Comparison of ENCODE assay signal across 34 cellular contexts in the genomic region with DNA sequence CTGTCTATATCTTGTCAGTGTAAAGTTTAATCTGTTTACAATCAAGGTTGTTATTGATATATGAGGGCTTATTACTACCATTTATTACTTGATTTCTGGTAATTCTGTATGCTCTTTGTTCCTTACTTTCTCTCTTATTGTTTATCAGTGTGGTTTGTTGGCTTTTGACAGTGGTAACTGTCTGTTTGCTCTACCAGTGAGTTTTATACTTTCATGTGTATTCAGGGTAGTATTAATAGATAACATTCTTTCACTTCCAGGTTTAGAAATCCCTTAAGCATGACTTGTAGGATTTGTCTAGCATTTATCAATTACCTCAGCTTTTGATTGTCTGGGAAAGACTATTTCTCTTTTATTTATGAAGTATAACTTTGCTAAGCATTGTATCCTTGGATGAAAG. TPM values are rescaled to one million over a fixed set of nuclear protein-coding genes. Genes with fewer than 3 reads are reported as not detected.
DNase-seq lines count a peak whose midpoint lies in the region; ATAC-seq, FAIRE-seq and TF ChIP-seq lines count a peak whose summit lies in the region.
"Had no signal": no experiment of that assay in that cellular context is flagged by ENCODE, and none has a peak within 500 bp of the region (broad histone marks: within the 10 kb centered on the region; RNA-seq: fewer than 3 reads in every experiment).

No MANE protein-coding gene starts in this region.

- no peak overlapping the region for H4K8ac ChIP-seq in mesenchymal stem cell (ENCODE audit: low read length)

- H3K9me2 ChIP-seq in MM.1S (replicated peaks; ENCODE audit: insufficient read depth, low read length), result 0 out of 2 replicates have a peak, but pooled peaks cover 4% of the 10 kb centered on the region

- no peaks in the 10 kb centered on the region for H3K9me3 ChIP-seq in MM.1S (replicated peaks; ENCODE audit: insufficient read depth, low read length)
- no peaks in the 10 kb centered on the region for H3K9me3 ChIP-seq in HepG2 (ENCODE audit: low read length)
- no peaks in the 10 kb centered on the region for H3K9me3 ChIP-seq in tibial artery
- H3K9me3 ChIP-seq in mesenchymal stem cell (ENCODE audit: control insufficient read depth, low read length), result no peaks in the 10 kb centered on the region
- H3K9me3 ChIP-seq: BE2C, BLaER1 had no signal

- CTCF ChIA-PET in HepG2 (lab: Yijun Ruan, JAX; ENCODE audit: low intra/inter-chr PET ratio, low total read pairs), result no interaction called here

- no peak overlapping the region for H4K91ac ChIP-seq in mesenchymal stem cell (ENCODE audit: low read length)

- H3K4me1 ChIP-seq in MM.1S (ENCODE audit: low read length), result no peaks in the 10 kb centered on the region
- peaks cover 37% of the 10 kb centered on the region for H3K4me1 ChIP-seq in HepG2 (ENCODE audit: insufficient read depth, low read length)
- H3K4me1 ChIP-seq in tibial artery, result peaks cover 0 to 29% (median 5%) of the 10 kb centered on the region in 4 donors
- H3K4me1 ChIP-seq in mesenchymal stem cell (ENCODE audit: control insufficient read depth, insufficient read depth, low read depth, low read length), result no peaks in the 10 kb centered on the region
- H3K4me1 ChIP-seq: BE2C, BLaER1 had no signal

- no peak overlapping the region for H3K4me3 Mint-ChIP-seq in activated CD4-positive, alpha-beta T cell treated with anti-CD3 and anti-CD28 coated beads, Interleukin-2, amount 10 ng/mL, durations not matched to agents 24 days and 14 days
- H3K4me3 Mint-ChIP-seq: CD14-positive monocyte; CD4-positive, alpha-beta memory T cell; CD4-positive, CD25-positive, alpha-beta regulatory T cell; CD8-positive, alpha-beta memory T cell had no signal

- in situ Hi-C loops in HepG2 (cut with HindIII; ENCODE audit: extremely low pct_ligation_motif_present, low pct_unique_long_range_greater_than_20kb), result no loop called here

- H2BK12ac ChIP-seq in mesenchymal stem cell (ENCODE audit: low read length in 2 of 2), result no peak overlapping the region

- H3K4me3 ChIP-seq in MM.1S (ENCODE audit: low read length) (no peak overlapping the region), coronary artery (no peak overlapping the region), HepG2 (replicated peaks in 1 of 3; ENCODE audit: insufficient read depth in 1 of 3, low read depth in 2 of 3, low read length in 3 of 3) (no peak overlapping the region), tibial artery (no peak overlapping the region), mesenchymal stem cell (ENCODE audit: insufficient read depth in 1 of 2, low read depth in 1 of 2, low read length in 2 of 2) (no peak overlapping the region)
- H3K4me3 ChIP-seq: BLaER1, GM12878 had no signal

- BruUV-seq in HepG2 (replicated peaks; lab: Mats Ljungman, UMichigan), result no TSS peak

- no peak overlapping the region for H3K4ac ChIP-seq in mesenchymal stem cell (ENCODE audit: low read depth in 1 of 2, low read length in 2 of 2)

- H3K27me3 ChIP-seq in MM.1S (replicated peaks; ENCODE audit: insufficient read depth, low read length), result no peaks in the 10 kb centered on the region
- no peaks in the 10 kb centered on the region for H3K27me3 ChIP-seq in HepG2 (ENCODE audit: control insufficient read depth in 1 of 2, insufficient read depth in 2 of 2, low read length in 2 of 2)
- H3K27me3 ChIP-seq in tibial artery, result no peaks in the 10 kb centered on the region
- H3K27me3 ChIP-seq in mesenchymal stem cell (ENCODE audit: control insufficient read depth in 1 of 2, insufficient read depth in 1 of 2, low read length in 2 of 2), result peaks cover 0 to 6% of the 10 kb centered on the region in 2 experiments
- H3K27me3 ChIP-seq: BE2C, BLaER1 had no signal

- no peaks in the 10 kb centered on the region for H3F3A ChIP-seq in MM.1S (ENCODE audit: insufficient read depth, low read length)

- H3K9me3 Mint-ChIP-seq in activated CD4-positive, alpha-beta T cell treated with anti-CD3 and anti-CD28 coated beads, Interleukin-2, amount 10 ng/mL, durations not matched to agents 24 days and 14 days, result no peaks in the 10 kb centered on the region

- intact Hi-C loops in HepG2 (cut with micrococcal nuclease; ENCODE audit: unreplicated experiment), result no loop called here
- intact Hi-C loops in tibial artery (cut with DNase I; ENCODE audit: low total_unique reads), result no loop called here
- intact Hi-C loops in activated CD4-positive, alpha-beta T cell treated with anti-CD3 and anti-CD28 coated beads, Interleukin-2, amount 10 ng/mL, durations not matched to agents 24 days and 14 days (cut with micrococcal nuclease), result no loop called here

- H2BK15ac ChIP-seq in mesenchymal stem cell (ENCODE audit: low read depth, poor library complexity, severe bottlenecking), result no peak overlapping the region

- H3K27ac Mint-ChIP-seq in activated CD4-positive, alpha-beta T cell treated with anti-CD3 and anti-CD28 coated beads, Interleukin-2, amount 10 ng/mL, durations not matched to agents 24 days and 14 days, result no peak overlapping the region
- H3K27ac Mint-ChIP-seq: CD14-positive monocyte; CD4-positive, alpha-beta memory T cell; CD4-positive, CD25-positive, alpha-beta regulatory T cell; CD8-positive, alpha-beta memory T cell had no signal

- TF ChIP-seq CTCF in MM.1S (IDR thresholded peaks at IDR 0.05; ENCODE audit: low read length), result no peak
- no peak for TF ChIP-seq CTCF in coronary artery (IDR thresholded peaks at IDR 0.05)
- no peak for TF ChIP-seq CTCF in HepG2 (CRISPR knock-in tag; IDR thresholded peaks at IDR 0.05)
- TF ChIP-seq CTCF in tibial artery (IDR thresholded peaks at IDR 0.05), result no peak

- no peak overlapping the region for H2AK5ac ChIP-seq in mesenchymal stem cell (ENCODE audit: low read length, severe bottlenecking)

- H3K36me3 ChIP-seq in MM.1S (replicated peaks; ENCODE audit: insufficient read depth, low read length) (no peaks in the 10 kb centered on the region), HepG2 (replicated peaks in 1 of 2; ENCODE audit: control insufficient read depth in 1 of 2, insufficient read depth in 2 of 2, low read length in 2 of 2) (no peaks in the 10 kb centered on the region), tibial artery (no peaks in the 10 kb centered on the region), mesenchymal stem cell (ENCODE audit: control insufficient read depth in 1 of 2, insufficient read depth in 2 of 2, low read depth in 1 of 2, low read length in 2 of 2) (no peaks in the 10 kb centered on the region)
- H3K36me3 ChIP-seq: BE2C, BLaER1 had no signal

- H3K9ac ChIP-seq in MM.1S (ENCODE audit: low read length), result no peak overlapping the region
- H3K9ac ChIP-seq in HepG2 (ENCODE audit: insufficient read depth, low read depth, low read length), result no peak overlapping the region
- no peak overlapping the region for H3K9ac ChIP-seq in mesenchymal stem cell (ENCODE audit: low read length)
- H3K9ac ChIP-seq: BLaER1 had no signal

- H3K79me2 ChIP-seq in MM.1S (ENCODE audit: low read length), result no peaks in the 10 kb centered on the region
- no peaks in the 10 kb centered on the region for H3K79me2 ChIP-seq in HepG2 (ENCODE audit: insufficient read depth, low read length)

- H2AFZ ChIP-seq in MM.1S (ENCODE audit: low read length) (no peak overlapping the region), HepG2 (ENCODE audit: low read length) (no peak overlapping the region), mesenchymal stem cell (ENCODE audit: low read depth, low read length) (no peak overlapping the region)

- H3K14ac ChIP-seq in mesenchymal stem cell (ENCODE audit: low read length in 2 of 2), result no peak overlapping the region

- POLR2A ChIA-PET in HepG2 (lab: Yijun Ruan, JAX), result no interaction called here

- peaks cover 20% of the 10 kb centered on the region for H3K27me3 Mint-ChIP-seq in activated CD4-positive, alpha-beta T cell treated with anti-CD3 and anti-CD28 coated beads, Interleukin-2, amount 10 ng/mL, durations not matched to agents 24 days and 14 days

- H3K18ac ChIP-seq in mesenchymal stem cell (ENCODE audit: low read depth in 1 of 2, low read length in 2 of 2), result no peak overlapping the region

- no peaks in the 10 kb centered on the region for H3K4me1 Mint-ChIP-seq in activated CD4-positive, alpha-beta T cell treated with anti-CD3 and anti-CD28 coated beads, Interleukin-2, amount 10 ng/mL, durations not matched to agents 24 days and 14 days
- H3K4me1 Mint-ChIP-seq: CD14-positive monocyte; CD4-positive, alpha-beta memory T cell; CD4-positive, CD25-positive, alpha-beta regulatory T cell; CD8-positive, alpha-beta memory T cell had no signal

- no peaks in the 10 kb centered on the region for H3K79me1 ChIP-seq in mesenchymal stem cell (replicated peaks; ENCODE audit: low read length, poor library complexity, severe bottlenecking)

- TF ChIP-seq POLR2A in HepG2 (IDR thresholded peaks at IDR 0.05; ENCODE audit: insufficient read depth in 1 of 2, low read depth in 2 of 2, low read length in 2 of 2), result no peak

- FAIRE-seq in HepG2 (lab: Jason Lieb, UNC), result no peak
- FAIRE-seq: A204.1, GM12878, GM12892, GM18507, GM19239 had no signal

- H4K20me1 ChIP-seq in MM.1S (ENCODE audit: insufficient read depth, low read length) (no peaks in the 10 kb centered on the region), HepG2 (ENCODE audit: insufficient read depth, low read length) (no peaks in the 10 kb centered on the region)
- H4K20me1 ChIP-seq: BLaER1 had no signal

- no peak overlapping the region for H3K23ac ChIP-seq in mesenchymal stem cell (ENCODE audit: low read length in 2 of 2)

- 0 out of 2 replicates have a peak overlapping the region, but pooled peaks have one; percentile 2 for H3K4me2 ChIP-seq in MM.1S (ENCODE audit: low read depth, low read length)
- no peak overlapping the region for H3K4me2 ChIP-seq in HepG2 (ENCODE audit: low read depth, low read length)
- no peak overlapping the region for H3K4me2 ChIP-seq in mesenchymal stem cell (ENCODE audit: low read length, poor library complexity, severe bottlenecking)
- H3K4me2 ChIP-seq: BLaER1 had no signal

- H2BK5ac ChIP-seq in mesenchymal stem cell (ENCODE audit: low read depth, low read length, poor library complexity, severe bottlenecking), result no peak overlapping the region

- ATAC-seq in HepG2, result no peak; the same call in 2 of the 3 replicates
- no peak for ATAC-seq in GM18517 (IDR thresholded peaks at IDR 0.05; ENCODE audit: unreplicated experiment)
- ATAC-seq: GM12878 had no signal

- H3K27ac ChIP-seq in MM.1S (ENCODE audit: low read length) (no peak overlapping the region), coronary artery (peak overlapping the region; percentile 23 to 41), HepG2 (ENCODE audit: extremely low read length, insufficient read depth, low read length) (no peak overlapping the region), tibial artery (peak overlapping the region; percentile 10 to 74), mesenchymal stem cell (ENCODE audit: low read length, poor library complexity, severe bottlenecking) (no peak overlapping the region)
- H3K27ac ChIP-seq: BLaER1 had no signal

- no peaks in the 10 kb centered on the region for H3K36me3 Mint-ChIP-seq in activated CD4-positive, alpha-beta T cell treated with anti-CD3 and anti-CD28 coated beads, Interleukin-2, amount 10 ng/mL, durations not matched to agents 24 days and 14 days (ENCODE audit: low read depth)
- H3K36me3 Mint-ChIP-seq: CD14-positive monocyte; CD4-positive, alpha-beta memory T cell; CD4-positive, CD25-positive, alpha-beta regulatory T cell; CD8-positive, alpha-beta memory T cell had no signal

- TF ChIP-seq RAD21 in HepG2 (CRISPR knock-in tag; IDR thresholded peaks at IDR 0.05), result no peak

- no peak for DNase-seq in MM.1S
- DNase-seq in coronary artery (ENCODE audit: low spot score), result no peak
- no peak for DNase-seq in HepG2 (ENCODE audit: low spot score)
- DNase-seq in tibial artery, result no peak
- DNase-seq in activated CD4-positive, alpha-beta T cell treated with anti-CD3 and anti-CD28 coated beads, Interleukin-2, amount 10 ng/mL, durations not matched to agents 24 days and 14 days, result no peak
- DNase-seq in mesenchymal stem cell, result no peak
- no peak for DNase-seq in iPS-NIHi11 (ENCODE audit: low spot score)
- DNase-seq: 8988T; ACHN; BE2C; C1 segment of cervical spinal cord; CD4-positive, alpha-beta memory T cell; CD4-positive, CD25-positive, alpha-beta regulatory T cell; CD8-positive, alpha-beta memory T cell; COR-L47; DMS 273 treated with DMSO at 0.1 percent for 48 hours; DMS153; DMS53; DMS79; DND-41; EL; GDM1 had no signal

- TF ChIP-seq EP300 in HepG2 (IDR thresholded peaks at IDR 0.05; ENCODE audit: low read depth in 2 of 2, low read length in 2 of 2) (no peak), HepG2 (CRISPR knock-in tag; IDR thresholded peaks at IDR 0.05; ENCODE audit: borderline replicate concordance) (no peak)

- H2BK120ac ChIP-seq in mesenchymal stem cell (ENCODE audit: low read depth, low read length), result no peak overlapping the region

RNA-seq across cellular contexts. Expression of a gene that starts 37.5 kb away (rescaled TPM):
- 0.18 TPM in 2 replicates for total RNA-seq in HepG2 (2016; rRNA removed; fragmentation: Illumina TruSeq; extraction: Trizol)
- total RNA-seq in HepG2 (2016; cell fraction: cytosol; rRNA removed; fragmentation: Illumina TruSeq; extraction: Trizol; ENCODE audit: low read depth), result 0.10 and 0.26 TPM in 2 replicates
- total RNA-seq in HepG2 (2016; cell fraction: insoluble cytoplasmic fraction; rRNA removed; fragmentation: Illumina TruSeq; extraction: Trizol), result 0.16 and 0.26 TPM in 2 replicates
- total RNA-seq in HepG2 (2016; cell fraction: membrane; rRNA removed; fragmentation: Illumina TruSeq; extraction: Trizol), result 0.10 and 0.12 TPM in 2 replicates
- 0.60 and 0.87 TPM in 2 replicates for total RNA-seq in HepG2 (2016; cell fraction: nucleus; rRNA removed; fragmentation: Illumina TruSeq; extraction: Trizol)
- polyA plus RNA-seq in HepG2 (2011; rRNA removed), result 0.42 and 0.98 TPM in 2 replicates
- 0.19 and 0.50 TPM in 2 replicates for polyA plus RNA-seq in HepG2 (2011; cell fraction: cytosol; rRNA removed)
- polyA plus RNA-seq in HepG2 (2011; cell fraction: nucleus; rRNA removed), result 1.5 and 3.8 TPM in 2 replicates
- polyA plus RNA-seq in HepG2 (2012), result 1.3 and 1.8 TPM in 2 replicates
- 0.05 TPM in 1 of 2 replicates, not detected in the other for polyA plus RNA-seq in HepG2 (2016; cell fraction: cytosol; fragmentation: Illumina TruSeq; extraction: Trizol; ENCODE audit: low read depth)
- polyA plus RNA-seq in HepG2 (2016; cell fraction: insoluble cytoplasmic fraction; fragmentation: Illumina TruSeq; extraction: Trizol; ENCODE audit: low read depth), result 0.07 and 0.12 TPM in 2 replicates
- 0.06 TPM in 2 replicates for polyA plus RNA-seq in HepG2 (2016; cell fraction: membrane; fragmentation: Illumina TruSeq; extraction: Trizol; ENCODE audit: low read depth)
- 0.56 and 0.71 TPM in 2 replicates for polyA plus RNA-seq in HepG2 (2016; cell fraction: nucleus; fragmentation: Illumina TruSeq; extraction: Trizol; ENCODE audit: insufficient read depth, low read depth)
- 0.32 TPM in 1 of 2 replicates, not detected in the other for polyA minus RNA-seq in HepG2 (2011; rRNA and poly(A)+ RNA removed; ENCODE audit: low replicate concordance)
- 0.20 TPM in 1 of 2 replicates, not detected in the other for polyA minus RNA-seq in HepG2 (2011; cell fraction: cytosol; rRNA and poly(A)+ RNA removed)
- 1.2 and 2.7 TPM in 2 replicates for polyA minus RNA-seq in HepG2 (2011; cell fraction: nucleus; rRNA and poly(A)+ RNA removed)
- total RNA-seq in activated CD4-positive, alpha-beta T cell treated with anti-CD3 and anti-CD28 coated beads, Interleukin-2, amount 10 ng/mL, durations not matched to agents 24 days and 14 days, result not detected in 2 replicates
- not detected for polyA plus RNA-seq in mesenchymal stem cell (2013, experiment 1 of 2)
- not detected for polyA plus RNA-seq in mesenchymal stem cell (2013, experiment 2 of 2)
- total RNA-seq: A673; CD4-positive, alpha-beta memory T cell; CD4-positive, CD25-positive, alpha-beta regulatory T cell; CD8-positive, alpha-beta memory T cell; Daoy; G401; GM12878 had no signal
- polyA plus RNA-seq: AG04450; CD14-positive monocyte; CD4-positive, alpha-beta memory T cell; CD4-positive, CD25-positive, alpha-beta regulatory T cell; CD8-positive, alpha-beta memory T cell; GM12878 had no signal

Comparison
In these comparisons a context has a peak if more than half of its experiments do, and no peak if none do; other contexts are left out.
1. H3K27ac ChIP-seq: peak in coronary artery (2 of 2) and tibial artery (2 of 2); none in MM.1S (single experiment), HepG2 (single experiment) and mesenchymal stem cell (single experiment).